ENCODE assay signal across 15 cellular contexts in the genomic region with DNA sequence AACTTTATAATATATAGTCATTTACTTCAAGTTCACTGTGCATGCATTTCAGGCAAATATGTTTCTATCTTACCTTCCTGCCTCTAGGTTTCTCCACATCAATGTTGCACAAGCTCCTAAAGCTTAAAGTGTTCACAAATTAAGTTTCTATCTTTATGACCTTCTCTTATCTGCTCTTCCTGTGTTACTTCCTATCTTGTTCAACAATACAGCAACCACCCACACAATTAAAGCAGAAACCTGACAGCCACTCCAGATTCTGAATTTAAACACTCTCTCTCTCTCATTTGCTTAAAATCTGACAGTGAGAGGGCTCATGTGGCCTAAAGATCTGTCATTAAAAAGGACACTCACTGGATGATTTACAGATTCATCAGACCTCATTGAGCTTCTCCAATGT. TPM values are rescaled to one million over a fixed set of nuclear protein-coding genes. Genes with fewer than 3 reads are reported as not detected.
DNase-seq lines count a peak whose midpoint lies in the region; ATAC-seq lines count a peak whose summit lies in the region.
"Had no signal": no experiment of that assay in that cellular context is flagged by ENCODE, and none has a peak within 500 bp of the region (broad histone marks: within the 10 kb centered on the region; RNA-seq: fewer than 3 reads in every experiment).

No MANE protein-coding gene starts in this region.

- H3K4me2 ChIP-seq in Karpas-422 (ENCODE audit: low read depth, low read length, poor library complexity, severe bottlenecking): peak overlapping the region; percentile 74

- H3K9me3 ChIP-seq in Karpas-422 (ENCODE audit: low read length): no peaks in the 10 kb centered on the region
- H3K9me3 ChIP-seq: Caco-2 had no signal

- H3K27ac Mint-ChIP-seq in stimulated activated effector memory CD8-positive, alpha-beta T cell treated with anti-CD3 and anti-CD28 coated beads, Interleukin-12 subunit alpha, Interleukin-12 subunit beta, amount 100 ng/mL, for 72 hours: no peak overlapping the region
- H3K27ac Mint-ChIP-seq: activated naive CD8-positive, alpha-beta T cell treated with anti-CD3 and anti-CD28 coated beads for 36 hours had no signal

- no peaks in the 10 kb centered on the region for H3K36me3 Mint-ChIP-seq in stimulated activated effector memory CD8-positive, alpha-beta T cell treated with anti-CD3 and anti-CD28 coated beads, Interleukin-12 subunit alpha, Interleukin-12 subunit beta, amount 100 ng/mL, for 72 hours
- H3K36me3 Mint-ChIP-seq: activated naive CD8-positive, alpha-beta T cell treated with anti-CD3 and anti-CD28 coated beads for 36 hours had no signal

- no peaks in the 10 kb centered on the region for H3K9me2 ChIP-seq in Karpas-422 (replicated peaks; ENCODE audit: insufficient read depth, low read length)

- peak overlapping the region; percentile 86 for H3K27ac ChIP-seq in Karpas-422 (ENCODE audit: low read length)
- no peak overlapping the region for H3K27ac ChIP-seq in caudate nucleus (ENCODE audit: low read depth, low read length)

- peak overlapping the region; percentile 51 for H3K4me3 ChIP-seq in Karpas-422 (ENCODE audit: low read length)

- H3K36me3 ChIP-seq in Karpas-422 (ENCODE audit: insufficient read depth, low read length): peaks cover 57% of the 10 kb centered on the region

- no peak overlapping the region for H2AFZ ChIP-seq in Karpas-422 (ENCODE audit: low read length)

- H4K20me1 ChIP-seq in Karpas-422 (ENCODE audit: insufficient read depth, low read depth, low read length): peaks cover 32% of the 10 kb centered on the region

- H3K4me1 Mint-ChIP-seq in stimulated activated effector memory CD8-positive, alpha-beta T cell treated with anti-CD3 and anti-CD28 coated beads, Interleukin-12 subunit alpha, Interleukin-12 subunit beta, amount 100 ng/mL, for 72 hours: peaks cover 9% of the 10 kb centered on the region
- H3K4me1 Mint-ChIP-seq: activated naive CD8-positive, alpha-beta T cell treated with anti-CD3 and anti-CD28 coated beads for 36 hours had no signal

- H3K27me3 ChIP-seq in Karpas-422 (ENCODE audit: low read length): no peaks in the 10 kb centered on the region

- DNase-seq in SIG-M5 treated with dmso at 0.1 percent for 504 hours (lab: John Stamatoyannopoulos, UW; ENCODE audit: unreplicated experiment) (peak; percentile 1), SIG-M5 (lab: John Stamatoyannopoulos, UW) (no peak), Karpas-422 (peak; percentile 98), SHP77 treated with DMSO at 0.1 percent for 48 hours (lab: John Stamatoyannopoulos, UW) (peak; percentile 72), caudate nucleus (lab: John Stamatoyannopoulos, UW) (no peak), GM19240 (ENCODE audit: insufficient read length, low spot score) (no peak), NCI-H2171 treated with DMSO at 0.1 percent for 48 hours (lab: John Stamatoyannopoulos, UW) (no peak)
- DNase-seq in stimulated activated effector memory CD8-positive, alpha-beta T cell treated with anti-CD3 and anti-CD28 coated beads, Interleukin-12 subunit alpha, Interleukin-12 subunit beta, amount 100 ng/mL, for 72 hours (ENCODE audit: low spot score in 2 of 2): no peak
- DNase-seq: activated CD4-positive, CD25-positive, alpha-beta regulatory T cell; activated naive CD8-positive, alpha-beta T cell treated with anti-CD3 and anti-CD28 coated beads for 36 hours; Caco-2; erythroblast; head of caudate nucleus; NCI-H226 had no signal

- H3K9me3 Mint-ChIP-seq in stimulated activated effector memory CD8-positive, alpha-beta T cell treated with anti-CD3 and anti-CD28 coated beads, Interleukin-12 subunit alpha, Interleukin-12 subunit beta, amount 100 ng/mL, for 72 hours: no peaks in the 10 kb centered on the region
- H3K9me3 Mint-ChIP-seq: activated naive CD8-positive, alpha-beta T cell treated with anti-CD3 and anti-CD28 coated beads for 36 hours had no signal

- peak overlapping the region; percentile 51 for H3K9ac ChIP-seq in Karpas-422 (ENCODE audit: low read length)

- H3K4me3 Mint-ChIP-seq in stimulated activated effector memory CD8-positive, alpha-beta T cell treated with anti-CD3 and anti-CD28 coated beads, Interleukin-12 subunit alpha, Interleukin-12 subunit beta, amount 100 ng/mL, for 72 hours: peak overlapping the region; percentile 1
- H3K4me3 Mint-ChIP-seq: activated naive CD8-positive, alpha-beta T cell treated with anti-CD3 and anti-CD28 coated beads for 36 hours had no signal

- H3K79me2 ChIP-seq in Karpas-422 (ENCODE audit: low read length): peaks cover 99% of the 10 kb centered on the region

- peak; percentile 31 for ATAC-seq in stimulated activated effector memory CD8-positive, alpha-beta T cell treated with anti-CD3 and anti-CD28 coated beads, Interleukin-12 subunit alpha, Interleukin-12 subunit beta, amount 100 ng/mL, for 72 hours
- ATAC-seq: Right ventricle myocardium inferior had no signal

- H3K4me1 ChIP-seq in Karpas-422 (ENCODE audit: low read length): peaks cover 91% of the 10 kb centered on the region

RNA-seq across cellular contexts. Expression of a gene that starts 11.0 kb away (rescaled TPM):
- total RNA-seq in Karpas-422 (2014; rRNA removed; shearing (Covaris generic); ENCODE audit: low replicate concordance): 205 and 360 TPM in 2 replicates
- total RNA-seq: activated naive CD8-positive, alpha-beta T cell treated with anti-CD3 and anti-CD28 coated beads for 36 hours; Caco-2 had no signal

Comparison
In these comparisons a context has a peak if more than half of its experiments do, and no peak if none do; other contexts are left out.
1. DNase-seq: peak in SIG-M5 treated with dmso at 0.1 percent for 504 hours (single experiment), Karpas-422 (single experiment) and SHP77 treated with DMSO at 0.1 percent for 48 hours (single experiment); none in SIG-M5 (single experiment), stimulated activated effector memory CD8-positive, alpha-beta T cell treated with anti-CD3 and anti-CD28 coated beads, Interleukin-12 subunit alpha, Interleukin-12 subunit beta, amount 100 ng/mL, for 72 hours (0 of 2), caudate nucleus (0 of 61), GM19240 (single experiment) and NCI-H2171 treated with DMSO at 0.1 percent for 48 hours (single experiment).